In the genomic region with DNA sequence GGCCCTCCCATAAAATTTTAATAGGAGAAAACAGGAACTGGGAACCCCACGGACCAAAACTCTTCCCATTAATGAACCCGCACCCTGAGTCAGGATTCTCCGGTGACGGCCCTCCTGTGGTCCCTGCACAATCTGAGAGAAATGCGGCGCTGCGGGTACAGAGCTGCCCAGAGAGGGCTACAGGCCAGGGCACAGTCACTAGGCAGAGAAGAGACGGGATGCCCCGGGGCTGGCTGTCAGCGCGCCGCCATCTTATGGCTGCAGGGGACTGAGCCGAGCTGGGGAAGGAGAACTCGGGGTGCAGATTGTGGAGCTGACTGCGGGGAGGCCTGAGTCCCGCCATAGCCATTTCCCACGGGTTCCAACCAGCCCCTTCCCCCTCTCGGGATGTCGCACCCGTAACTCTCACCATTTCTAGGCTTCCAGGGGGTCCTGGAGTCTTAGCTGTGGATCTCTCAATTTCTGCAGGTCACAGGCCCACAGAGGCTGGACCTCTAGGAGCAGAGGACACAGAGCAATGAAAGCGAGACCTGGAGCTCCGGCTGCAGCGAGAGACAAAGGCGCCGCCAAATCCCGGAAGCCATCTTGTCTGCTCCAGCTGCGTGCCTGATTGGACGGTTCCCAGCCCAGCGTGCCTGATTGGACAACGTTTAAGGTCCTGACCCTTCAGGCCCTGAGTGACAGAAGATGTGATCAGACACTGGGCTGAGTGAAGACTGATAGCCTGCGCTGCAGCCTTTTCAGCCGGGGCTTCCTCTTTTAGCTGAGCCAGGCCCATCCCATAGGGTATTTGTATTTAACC, we compare ENCODE assay signal across 8 cellular contexts. TPM values are rescaled to one million over a fixed set of nuclear protein-coding genes. Genes with fewer than 3 reads are reported as not detected.
A peak's percentile ranks its signal among the peaks of the same experiment; 100 is the strongest.
DNase-seq lines count a peak whose midpoint lies in the region; ATAC-seq and TF ChIP-seq lines count a peak whose summit lies in the region.

A gene (minus strand): TSS at position 591 of the 802 bp plus-strand sequence. CDS start 179 bp downstream, at position 412.

- peak; percentile 89 for ATAC-seq in GM21390 (IDR thresholded peaks at IDR 0.05; ENCODE audit: unreplicated experiment)

- POLR2A ChIA-PET in OCI-LY7 (lab: Charles Lee), result interaction anchor here (0.6 to 1.2 kb wide), 5 partner anchors 8 to 610 kb away, joined by 3 to 5 read pairs (median 3); no protein-coding TSS in a partner anchor

- H3K4me3 ChIP-seq in HUES48 (ENCODE audit: low read depth, low read length) (peak within 1 kb of the TSS; percentile 85), OCI-LY7 (ENCODE audit: low read depth, low read length, poor library complexity, severe bottlenecking) (peak within 1 kb of the TSS; percentile 77)

- H3K4me1 ChIP-seq in HUES48 (ENCODE audit: control insufficient read depth, insufficient read depth, low read length), result peaks cover 6% of the 10 kb centered on the region; the same call in 1 of the 2 replicates
- H3K4me1 ChIP-seq in OCI-LY7 (ENCODE audit: insufficient read depth, low read length, poor library complexity, severe bottlenecking), result peaks cover 16% of the 10 kb centered on the region

- H3K4me2 ChIP-seq in OCI-LY7 (ENCODE audit: low read length), result peak within 1 kb of the TSS; percentile 82

- TF ChIP-seq CTCF in OCI-LY7 (conservative IDR thresholded peaks at IDR 0.05; ENCODE audit: low read length), result peak; percentile 19; the same call in 1 of the 2 replicates

- CTCF ChIA-PET in OCI-LY7 (lab: Charles Lee; ENCODE audit: unreplicated experiment), result interaction anchor here (0.8 kb wide), 1 partner anchor 413 kb away, joined by 5 read pairs; no protein-coding TSS in a partner anchor

- no peaks in the 10 kb centered on the region for H3K9me2 ChIP-seq in OCI-LY7 (ENCODE audit: insufficient read depth, low read length)

- peak within 1 kb of the TSS; percentile 88 for H3K9ac ChIP-seq in HUES48 (ENCODE audit: low read depth, low read length)

- no peaks in the 10 kb centered on the region for H4K20me1 ChIP-seq in OCI-LY7 (ENCODE audit: insufficient read depth, low read length)

- peak within 1 kb of the TSS; percentile 63; the same call in 1 of the 2 replicates for H2AFZ ChIP-seq in OCI-LY7 (ENCODE audit: low read length)

- peaks cover 50% of the 10 kb centered on the region for H3K79me2 ChIP-seq in OCI-LY7 (ENCODE audit: insufficient read depth, low read depth, low read length)

- no TSS peak for BruUV-seq in OCI-LY7 (replicated peaks; lab: Mats Ljungman, UMichigan)

- no peaks in the 10 kb centered on the region for H3K27me3 ChIP-seq in HUES48 (ENCODE audit: control insufficient read depth, insufficient read depth, low read length)

- H3K36me3 ChIP-seq in HUES48 (ENCODE audit: control insufficient read depth, insufficient read depth, low read length) (peaks cover 10% of the 10 kb centered on the region), OCI-LY7 (ENCODE audit: insufficient read depth, low read length) (peaks cover 38% of the 10 kb centered on the region)

- no peaks in the 10 kb centered on the region for H3K9me3 ChIP-seq in HUES48 (ENCODE audit: control insufficient read depth, insufficient read depth, low read length)
- peaks cover 43% of the 10 kb centered on the region for H3K9me3 ChIP-seq in OCI-LY7 (ENCODE audit: low read length)

- H3K27ac ChIP-seq in HUES48 (ENCODE audit: low read depth, low read length), result peak within 1 kb of the TSS; percentile 93
- H3K27ac ChIP-seq in OCI-LY7 (ENCODE audit: low read depth, low read length, poor library complexity, severe bottlenecking), result peak within 1 kb of the TSS; percentile 83
- H3K27ac ChIP-seq in epithelial cell of prostate, result peak within 1 kb of the TSS; percentile 87

- DNase-seq in Caki2 (ENCODE audit: low read depth) (peak; percentile 92), OCI-LY7 (ENCODE audit: low spot score) (peak; percentile 96), activated T-cell treated with anti-CD3 and anti-CD28 coated beads for 24 hours (ENCODE audit: low read depth) (peak; percentile 83), epithelial cell of prostate (ENCODE audit: low read depth, low spot score) (peak; percentile 70), mucosa of gallbladder (ENCODE audit: low spot score) (peak; percentile 94)
- DNase-seq in stimulated activated CD8-positive, alpha-beta memory T cell treated with anti-CD3 and anti-CD28 coated beads, Interleukin-4, amount 100 ng/mL, for 4 hours (ENCODE audit: low read depth in 2 of 2, low spot score in 1 of 2), result peak; percentile 72 to 73

- intact Hi-C loops in OCI-LY7 (cut with micrococcal nuclease; ENCODE audit: unreplicated experiment), result loop anchor here (5.0 to 10.0 kb wide), 3 partner anchors 70 to 292 kb away; a partner anchor contains a TSS

- in situ Hi-C loops in Caki2 (cut with HindIII; ENCODE audit: low pct_unique_long_range_greater_than_20kb, low sequenced_read_pairs), result no loop called here

RNA-seq across cellular contexts. Expression of the gene that starts here (rescaled TPM):
- 4.3 and 8.7 TPM in 2 replicates for total RNA-seq in Caki2 (2014; rRNA removed; shearing (Covaris generic); ENCODE audit: low replicate concordance)
- 22.6 and 29.7 TPM in 2 replicates for total RNA-seq in OCI-LY7 (2014; rRNA removed; shearing (Covaris generic))
- total RNA-seq in OCI-LY7 (2022) (33.5 and 37.1 TPM in 2 replicates), mucosa of gallbladder (13.6 TPM)

Comparison
In these comparisons a context has a peak if more than half of its experiments do, and no peak if none do; other contexts are left out.
1. Peak in every context shown above with its lines: DNase-seq, ATAC-seq, H3K4me3 ChIP-seq and H3K27ac ChIP-seq.